Comparison of ENCODE assay signal across 18 cellular contexts in the genomic region with DNA sequence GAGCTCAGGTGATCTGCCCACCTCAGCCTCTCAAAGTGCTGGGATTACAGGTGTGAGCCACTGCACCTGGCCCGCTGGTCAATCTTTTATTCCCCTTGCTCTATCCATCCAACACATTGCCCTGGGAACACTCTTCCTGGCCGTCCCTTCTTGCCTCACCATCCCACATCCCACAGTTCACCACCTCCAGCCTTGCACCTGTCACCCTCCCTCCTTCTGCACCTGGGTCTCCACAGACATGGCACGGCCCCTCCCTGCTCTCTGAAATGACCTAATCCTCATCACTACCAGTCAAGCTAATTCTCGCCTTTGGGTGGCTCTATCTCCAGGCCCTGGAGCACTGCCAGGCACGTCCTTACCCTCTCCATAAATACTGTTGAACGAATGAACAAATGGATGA.
A peak's percentile ranks its signal among the peaks of the same experiment; 100 is the strongest.
DNase-seq lines count a peak whose midpoint lies in the region; ATAC-seq and TF ChIP-seq lines count a peak whose summit lies in the region.
"Had no signal": no experiment of that assay in that cellular context is flagged by ENCODE, and none has a peak within 500 bp of the region (broad histone marks: within the 10 kb centered on the region; RNA-seq: fewer than 3 reads in every experiment).

No MANE protein-coding gene starts in this region.

- H3K27me3 Mint-ChIP-seq in natural killer cell treated with Interleukin-12 subunit alpha and Interleukin-12 subunit beta and Interleukin-15 and Interleukin-18, amount 100 ng/mL, for 72 hours, result peaks cover 14 to 16% of the 10 kb centered on the region in 2 donors
- peaks cover 6 to 20% of the 10 kb centered on the region in 2 donors for H3K27me3 Mint-ChIP-seq in natural killer cell (ENCODE audit: low read depth in 2 of 2)
- H3K27me3 Mint-ChIP-seq in type B pancreatic cell, result peaks cover 46% of the 10 kb centered on the region

- H3K4me3 Mint-ChIP-seq in natural killer cell treated with Interleukin-12 subunit alpha and Interleukin-12 subunit beta and Interleukin-15 and Interleukin-18, amount 100 ng/mL, for 72 hours, result no peak overlapping the region
- H3K4me3 Mint-ChIP-seq in natural killer cell (no peak overlapping the region), type B pancreatic cell (no peak overlapping the region)
- H3K4me3 Mint-ChIP-seq: CD4-positive, alpha-beta T cell; HFFc6; IgD-negative memory B cell had no signal

- no peaks in the 10 kb centered on the region for H3K36me3 Mint-ChIP-seq in natural killer cell treated with Interleukin-12 subunit alpha and Interleukin-12 subunit beta and Interleukin-15 and Interleukin-18, amount 100 ng/mL, for 72 hours
- H3K36me3 Mint-ChIP-seq in natural killer cell (no peaks in the 10 kb centered on the region), type B pancreatic cell (no peaks in the 10 kb centered on the region)

- TF ChIP-seq CTCF in natural killer cell (IDR thresholded peaks at IDR 0.05), result no peak
- no peak for TF ChIP-seq CTCF in type B pancreatic cell (conservative IDR thresholded peaks at IDR 0.05)

- no peak overlapping the region for H3K27ac Mint-ChIP-seq in natural killer cell treated with Interleukin-12 subunit alpha and Interleukin-12 subunit beta and Interleukin-15 and Interleukin-18, amount 100 ng/mL, for 72 hours
- H3K27ac Mint-ChIP-seq in natural killer cell, result no peak overlapping the region
- H3K27ac Mint-ChIP-seq in type B pancreatic cell, result peak overlapping the region; percentile 22
- H3K27ac Mint-ChIP-seq: CD4-positive, alpha-beta T cell; HFFc6 had no signal

- intact Hi-C loops in natural killer cell (cut with micrococcal nuclease), result no loop called here

- DNase-seq in NCI-H510A treated with DMSO at 0.1 percent for 48 hours (lab: John Stamatoyannopoulos, UW) (peak; percentile 22), NCI-H510A (lab: John Stamatoyannopoulos, UW) (no peak), natural killer cell (no peak), type B pancreatic cell (ENCODE audit: extremely low spot score, unreplicated experiment) (no peak), NCI-H2171 treated with DMSO at 0.1 percent for 48 hours (lab: John Stamatoyannopoulos, UW) (no peak)
- DNase-seq in natural killer cell treated with Interleukin-12 subunit alpha and Interleukin-12 subunit beta and Interleukin-15 and Interleukin-18, amount 100 ng/mL, for 72 hours (ENCODE audit: low spot score), result peak; percentile 56
- DNase-seq: ACHN; Calu3; CD4-positive, alpha-beta T cell; DMS 273 treated with DMSO at 0.1 percent for 48 hours; DMS79 treated with DMSO at 0.1 percent for 48 hours; EL; GDM1; GOT3; HCEC 1CT; HFFc6 had no signal

- peaks cover 5 to 6% of the 10 kb centered on the region in 2 donors for H3K4me1 Mint-ChIP-seq in natural killer cell treated with Interleukin-12 subunit alpha and Interleukin-12 subunit beta and Interleukin-15 and Interleukin-18, amount 100 ng/mL, for 72 hours (ENCODE audit: low read depth in 2 of 2)
- H3K4me1 Mint-ChIP-seq in natural killer cell (peaks cover 6% of the 10 kb centered on the region in 2 donors), type B pancreatic cell (ENCODE audit: unreplicated experiment) (peaks cover 15% of the 10 kb centered on the region)

- ATAC-seq in natural killer cell treated with Interleukin-12 subunit alpha and Interleukin-12 subunit beta and Interleukin-15 and Interleukin-18, amount 100 ng/mL, for 72 hours, result no peak
- ATAC-seq in natural killer cell, result no peak
- ATAC-seq in GM18909 (IDR thresholded peaks at IDR 0.05; ENCODE audit: poor library complexity, unreplicated experiment), result no peak

- H3K9me3 Mint-ChIP-seq in natural killer cell treated with Interleukin-12 subunit alpha and Interleukin-12 subunit beta and Interleukin-15 and Interleukin-18, amount 100 ng/mL, for 72 hours, result no peaks in the 10 kb centered on the region
- H3K9me3 Mint-ChIP-seq in natural killer cell (no peaks in the 10 kb centered on the region), type B pancreatic cell (no peaks in the 10 kb centered on the region)
- H3K9me3 Mint-ChIP-seq: CD4-positive, alpha-beta T cell; HFFc6; IgD-negative memory B cell had no signal

Comparison
In these comparisons a context has a peak if more than half of its experiments do, and no peak if none do; other contexts are left out.
1. DNase-seq: peak in NCI-H510A treated with DMSO at 0.1 percent for 48 hours (single experiment) and natural killer cell treated with Interleukin-12 subunit alpha and Interleukin-12 subunit beta and Interleukin-15 and Interleukin-18, amount 100 ng/mL, for 72 hours (single experiment); none in NCI-H510A (single experiment), natural killer cell (single experiment), type B pancreatic cell (single experiment) and NCI-H2171 treated with DMSO at 0.1 percent for 48 hours (single experiment).